Comparison of ENCODE assay signal across 17 cellular contexts in genomic region chr17:2963332-2964027, GRCh38.
"Had no signal": no experiment of that assay in that cellular context is flagged by ENCODE, and none has a peak within 500 bp of the region (broad histone marks: within the 10 kb centered on the region; RNA-seq: fewer than 3 reads in every experiment).

No MANE protein-coding gene starts in this region.

- H3K4me1 ChIP-seq: spleen had no signal

- H3K36me3 Mint-ChIP-seq: activated naive CD4-positive, alpha-beta T cell treated with anti-CD3 and anti-CD28 coated beads, Interleukin-2, amount 50 U/mL, for 72 hours; mesothelial cell of epicardium had no signal

- H3K4me3 ChIP-seq: spleen, testis had no signal

- DNase-seq: activated CD4-positive, alpha-beta T cell treated with anti-CD3 and anti-CD28 coated beads for 1 hour; activated CD4-positive, alpha-beta T cell treated with anti-CD3 and anti-CD28 coated beads, Interleukin-2, amount 50 U/mL, for 4 hours; activated gamma-delta T cell; activated T-cell treated with anti-CD3 and anti-CD28 coated beads, Interleukin-2, amount 50 U/mL, for 72 hours; amygdala; effector CD8-positive, alpha-beta T cell; foreskin keratinocyte; nephron progenitor cell; spleen; stimulated activated naive CD8-positive, alpha-beta T cell treated with anti-CD3 and anti-CD28 coated beads, Interleukin-15, amount 100 ng/mL, for 72 hours; T-helper 9 cell; testis had no signal

- H3K27ac Mint-ChIP-seq: activated T-cell treated with anti-CD3 and anti-CD28 coated beads, Interleukin-2, amount 50 U/mL, for 72 hours had no signal

- H3K9me3 ChIP-seq: spleen, testis had no signal

- H3K27me3 ChIP-seq: foreskin keratinocyte, spleen, testis had no signal

- H3K27ac ChIP-seq: foreskin keratinocyte, spleen, testis had no signal

- H3K9me3 Mint-ChIP-seq: activated naive CD4-positive, alpha-beta T cell treated with anti-CD3 and anti-CD28 coated beads, Interleukin-2, amount 50 U/mL, for 72 hours; activated T-cell treated with anti-CD3 and anti-CD28 coated beads, Interleukin-2, amount 50 U/mL, for 72 hours; brain; central memory CD8-positive, alpha-beta T cell; nephron progenitor cell; stimulated activated naive CD8-positive, alpha-beta T cell treated with anti-CD3 and anti-CD28 coated beads, Interleukin-15, amount 100 ng/mL, for 72 hours had no signal

- H3K27me3 Mint-ChIP-seq: central memory CD8-positive, alpha-beta T cell; stimulated activated naive CD8-positive, alpha-beta T cell treated with anti-CD3 and anti-CD28 coated beads, Interleukin-15, amount 100 ng/mL, for 72 hours had no signal

- H3K4me1 Mint-ChIP-seq: stimulated activated naive CD8-positive, alpha-beta T cell treated with anti-CD3 and anti-CD28 coated beads, Interleukin-15, amount 100 ng/mL, for 72 hours had no signal

- H3K4me3 Mint-ChIP-seq: activated T-cell treated with anti-CD3 and anti-CD28 coated beads, Interleukin-2, amount 50 U/mL, for 72 hours; brain; central memory CD8-positive, alpha-beta T cell; mesothelial cell of epicardium; nephron progenitor cell; stimulated activated naive CD8-positive, alpha-beta T cell treated with anti-CD3 and anti-CD28 coated beads, Interleukin-15, amount 100 ng/mL, for 72 hours had no signal

- ATAC-seq: activated naive CD4-positive, alpha-beta T cell treated with anti-CD3 and anti-CD28 coated beads, Interleukin-2, amount 50 U/mL, for 72 hours; activated T-cell treated with anti-CD3 and anti-CD28 coated beads, Interleukin-2, amount 50 U/mL, for 72 hours; foreskin keratinocyte; sciatic nerve; stimulated activated naive CD8-positive, alpha-beta T cell treated with anti-CD3 and anti-CD28 coated beads, Interleukin-15, amount 100 ng/mL, for 72 hours had no signal
